ENCODE assay signal across 2 cellular contexts in the genomic region with DNA sequence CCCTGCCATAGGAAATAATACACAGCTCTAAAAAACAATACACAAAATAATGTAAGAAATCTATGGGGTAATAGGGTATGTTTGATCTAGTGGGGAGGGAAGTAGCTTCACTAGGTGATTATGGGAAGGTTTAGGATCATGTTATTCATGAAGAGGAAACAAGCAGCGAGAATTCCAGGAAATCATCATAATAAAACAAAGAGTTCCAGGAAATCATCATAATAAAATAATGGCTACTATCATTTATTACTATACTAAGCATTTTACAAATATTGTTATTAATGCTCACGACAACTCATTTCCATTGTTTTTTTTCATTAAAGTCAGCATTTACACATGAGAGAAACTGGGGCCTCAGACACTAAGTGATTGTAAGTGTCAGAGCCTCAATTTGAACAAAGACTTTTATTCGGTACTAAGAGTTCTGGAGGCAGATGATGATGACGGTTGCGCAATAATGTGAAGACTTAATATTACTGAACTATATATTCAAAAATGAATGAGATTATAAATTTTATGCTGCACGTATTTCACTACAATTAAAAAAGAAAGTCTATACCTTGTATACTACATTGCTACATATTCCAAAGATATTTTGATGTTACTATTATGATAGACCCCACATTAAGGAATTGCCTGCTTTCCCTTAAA.
TF ChIP-seq lines count a peak whose summit lies in the region.

No MANE protein-coding gene starts in this region.

TF ChIP-seq in HepG2, 621 proteins besides CTCF, POLR2A, EP300 and RAD21:
- TF ChIP-seq CEBPB (IDR thresholded peaks at IDR 0.05; ENCODE audit: borderline replicate concordance, low read depth, low read length) (peak; percentile 88), TFAP4 (IDR thresholded peaks at IDR 0.05; ENCODE audit: borderline replicate concordance, low read depth) (no peak), POLR2AphosphoS2 (IDR thresholded peaks at IDR 0.05; ENCODE audit: low read depth, low read length) (no peak), ZNF234 (CRISPR knock-in tag; conservative IDR thresholded peaks at IDR 0.05) (no peak), ZNF879 (CRISPR knock-in tag; IDR thresholded peaks at IDR 0.05) (no peak), NR2F2 (IDR thresholded peaks at IDR 0.05; ENCODE audit: borderline replicate concordance, low read depth) (no peak)
- TF ChIP-seq, protein P1, sequence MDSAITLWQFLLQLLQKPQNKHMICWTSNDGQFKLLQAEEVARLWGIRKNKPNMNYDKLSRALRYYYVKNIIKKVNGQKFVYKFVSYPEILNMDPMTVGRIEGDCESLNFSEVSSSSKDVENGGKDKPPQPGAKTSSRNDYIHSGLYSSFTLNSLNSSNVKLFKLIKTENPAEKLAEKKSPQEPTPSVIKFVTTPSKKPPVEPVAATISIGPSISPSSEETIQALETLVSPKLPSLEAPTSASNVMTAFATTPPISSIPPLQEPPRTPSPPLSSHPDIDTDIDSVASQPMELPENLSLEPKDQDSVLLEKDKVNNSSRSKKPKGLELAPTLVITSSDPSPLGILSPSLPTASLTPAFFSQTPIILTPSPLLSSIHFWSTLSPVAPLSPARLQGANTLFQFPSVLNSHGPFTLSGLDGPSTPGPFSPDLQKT (CRISPR knock-in tag; IDR thresholded peaks at IDR 0.05; ENCODE audit: borderline replicate concordance): no peak

TF ChIP-seq in K562, 482 proteins besides CTCF, POLR2A, EP300 and RAD21:
- TF ChIP-seq MAX (CRISPR knock-in tag; IDR thresholded peaks at IDR 0.05) (no peak), CREB1 (IDR thresholded peaks at IDR 0.05) (no peak), CREB1 (CRISPR knock-in tag; IDR thresholded peaks at IDR 0.05) (no peak), ARNT (IDR thresholded peaks at IDR 0.05) (no peak), CEBPB (tag; IDR thresholded peaks at IDR 0.05) (peak; percentile 98), ZNF316 (IDR thresholded peaks at IDR 0.05) (peak; percentile 48; the same call in 1 of the 2 replicates), ZFP91 (CRISPR knock-in tag; IDR thresholded peaks at IDR 0.05) (no peak), PTRF (tag; IDR thresholded peaks at IDR 0.05) (no peak), OTX1 (CRISPR knock-in tag; IDR thresholded peaks at IDR 0.05) (no peak), RBM15 (IDR thresholded peaks at IDR 0.05; ENCODE audit: insufficient read depth, low read length) (no peak), ADNP (tag; IDR thresholded peaks at IDR 0.05) (no peak), CEBPG (CRISPR knock-in tag; IDR thresholded peaks at IDR 0.05) (peak; percentile 37; the same call in 1 of the 2 replicates), CEBPG (tag; conservative IDR thresholded peaks at IDR 0.05 in 1 of 2, IDR thresholded peaks at IDR 0.05 in 1 of 2) (peak; percentile 84 to 99), FOXM1 (IDR thresholded peaks at IDR 0.05; ENCODE audit: low read depth) (no peak), FOXM1 (CRISPR knock-in tag; IDR thresholded peaks at IDR 0.05; ENCODE audit: low read depth) (no peak), PHF21A (IDR thresholded peaks at IDR 0.05; ENCODE audit: borderline replicate concordance, low read depth) (no peak), SRSF1 (IDR thresholded peaks at IDR 0.05; ENCODE audit: low read depth, low read length) (no peak), SMARCA4 (IDR thresholded peaks at IDR 0.05) (no peak), IRF9 (tag; IDR thresholded peaks at IDR 0.05) (peak; percentile 55), SMAD1 (IDR thresholded peaks at IDR 0.05; ENCODE audit: low read depth, low read length, partially characterized antibody) (no peak), PPARD (CRISPR knock-in tag; IDR thresholded peaks at IDR 0.05) (no peak), TOE1 (IDR thresholded peaks at IDR 0.05; ENCODE audit: borderline replicate concordance) (no peak), TOE1 (CRISPR knock-in tag; IDR thresholded peaks at IDR 0.05; ENCODE audit: borderline replicate concordance, low read depth) (no peak)
